ENCODE assay signal across 13 cellular contexts in genomic region chr17:27207073-27207511, GRCh38.
DNase-seq lines count a peak whose midpoint lies in the region; ATAC-seq and TF ChIP-seq lines count a peak whose summit lies in the region.
"Had no signal": no experiment of that assay in that cellular context is flagged by ENCODE, and none has a peak within 500 bp of the region (broad histone marks: within the 10 kb centered on the region; RNA-seq: fewer than 3 reads in every experiment).

No MANE protein-coding gene starts in this region.

- no peaks in the 10 kb centered on the region for H3K36me3 Mint-ChIP-seq in MCF 10A (ENCODE audit: insufficient read depth, unreplicated experiment)

- POLR2A ChIA-PET in MCF 10A (lab: Yijun Ruan, JAX), result interaction anchor here (0.7 to 1.5 kb wide), 10 partner anchors 9 to 346 kb away, joined by 3 to 21 read pairs (median 4); partner anchors contain the start of gene WSB1

- H3K27ac Mint-ChIP-seq in MCF 10A (ENCODE audit: low read depth, unreplicated experiment), result peak overlapping the region; percentile 57
- H3K27ac Mint-ChIP-seq: T-helper 1 cell treated with Interleukin-12 subunit alpha and Interleukin-12 subunit beta and Interleukin-4 antibody, amounts not matched to agents 30 μg/mL and 1 μg/mL, for 36 hours had no signal

- TF ChIP-seq POLR2A in breast epithelium (IDR thresholded peaks at IDR 0.05), result no peak

- no peaks in the 10 kb centered on the region for H3K27me3 Mint-ChIP-seq in MCF 10A (ENCODE audit: insufficient read depth, unreplicated experiment)

- in situ Hi-C loops in SK-MEL-5 (cut with HindIII; ENCODE audit: low pct_unique_long_range_greater_than_20kb, low sequenced_read_pairs), result no loop called here

- DNase-seq in MCF 10A (ENCODE audit: unreplicated experiment) (peak; percentile 77), breast epithelium (ENCODE audit: low spot score in 2 of 2) (no peak), SK-MEL-5 (ENCODE audit: low read depth, low spot score) (peak; percentile 56), fibroblast of peridontal ligament (ENCODE audit: extremely low read depth) (peak; percentile 84), upper lobe of right lung (no peak)
- DNase-seq in stimulated activated CD4-positive, alpha-beta T cell treated with anti-CD3 and anti-CD28 coated beads, Interleukin-12 subunit alpha, Interleukin-12 subunit beta, amount 100 ng/mL, for 4 hours, result no peak
- no peak for DNase-seq in stimulated activated CD4-positive, alpha-beta T cell treated with anti-CD3 and anti-CD28 coated beads, Interleukin-4, amount 100 ng/mL, for 1 hour
- DNase-seq: BE2C; effector CD8-positive, alpha-beta T cell; left ventricle myocardium superior; right cardiac atrium had no signal

- H3K4me1 ChIP-seq in breast epithelium, result no peaks in the 10 kb centered on the region
- H3K4me1 ChIP-seq in upper lobe of right lung, result no peaks in the 10 kb centered on the region
- H3K4me1 ChIP-seq: BE2C had no signal

- H3K27ac ChIP-seq in breast epithelium, result no peak overlapping the region
- H3K27ac ChIP-seq in upper lobe of right lung, result no peak overlapping the region

- H3K4me3 ChIP-seq in breast epithelium (no peak overlapping the region), upper lobe of right lung (no peak overlapping the region)

- H3K27me3 ChIP-seq in breast epithelium (no peaks in the 10 kb centered on the region), upper lobe of right lung (no peaks in the 10 kb centered on the region)
- H3K27me3 ChIP-seq: BE2C had no signal

- TF ChIP-seq CTCF in MCF 10A (IDR thresholded peaks at IDR 0.05; ENCODE audit: unreplicated experiment), result no peak
- TF ChIP-seq CTCF in breast epithelium (IDR thresholded peaks at IDR 0.05), result no peak
- TF ChIP-seq CTCF in upper lobe of right lung (IDR thresholded peaks at IDR 0.05), result no peak

- peak; percentile 82 for ATAC-seq in upper lobe of right lung
- no peak for ATAC-seq in GM18517 (IDR thresholded peaks at IDR 0.05; ENCODE audit: unreplicated experiment)
- ATAC-seq: left ventricle myocardium superior had no signal

- H3K4me1 Mint-ChIP-seq in MCF 10A (ENCODE audit: insufficient read depth, unreplicated experiment), result peaks cover 13% of the 10 kb centered on the region

- no peaks in the 10 kb centered on the region for H3K9me3 Mint-ChIP-seq in MCF 10A (ENCODE audit: unreplicated experiment)
- H3K9me3 Mint-ChIP-seq: T-helper 1 cell treated with Interleukin-12 subunit alpha and Interleukin-12 subunit beta and Interleukin-4 antibody, amounts not matched to agents 30 μg/mL and 1 μg/mL, for 36 hours had no signal

- no peak overlapping the region for H3K4me3 Mint-ChIP-seq in MCF 10A (ENCODE audit: unreplicated experiment)
- H3K4me3 Mint-ChIP-seq: T-helper 1 cell treated with Interleukin-12 subunit alpha and Interleukin-12 subunit beta and Interleukin-4 antibody, amounts not matched to agents 30 μg/mL and 1 μg/mL, for 36 hours had no signal

- CTCF ChIA-PET in MCF 10A (lab: Yijun Ruan, JAX), result interaction anchor here (0.6 to 2.2 kb wide), 8 partner anchors 10 to 444 kb away, joined by 3 to 16 read pairs (median 3); no protein-coding TSS in a partner anchor

- no TSS peak for BruUV-seq in MCF 10A (replicated peaks; lab: Mats Ljungman, UMichigan)

- intact Hi-C loops in MCF 10A (cut with micrococcal nuclease), result no loop called here
- intact Hi-C loops in breast epithelium (cut with DNase I; ENCODE audit: low total_unique reads), result no loop called here
- intact Hi-C loops in upper lobe of right lung (cut with DNase I), result no loop called here

- H3K36me3 ChIP-seq in breast epithelium (no peaks in the 10 kb centered on the region), upper lobe of right lung (no peaks in the 10 kb centered on the region)
- H3K36me3 ChIP-seq: BE2C had no signal

- no peaks in the 10 kb centered on the region for H3K9me3 ChIP-seq in breast epithelium
- H3K9me3 ChIP-seq in upper lobe of right lung, result no peaks in the 10 kb centered on the region
- H3K9me3 ChIP-seq: BE2C had no signal

Comparison
In these comparisons a context has a peak if more than half of its experiments do, and no peak if none do; other contexts are left out.
1. DNase-seq: peak in MCF 10A (single experiment), SK-MEL-5 (single experiment) and fibroblast of peridontal ligament (single experiment); none in breast epithelium (0 of 2), upper lobe of right lung (single experiment), stimulated activated CD4-positive, alpha-beta T cell treated with anti-CD3 and anti-CD28 coated beads, Interleukin-12 subunit alpha, Interleukin-12 subunit beta, amount 100 ng/mL, for 4 hours (single experiment) and stimulated activated CD4-positive, alpha-beta T cell treated with anti-CD3 and anti-CD28 coated beads, Interleukin-4, amount 100 ng/mL, for 1 hour (single experiment).